8 cellular contexts compared by ENCODE assay signal in genomic region chr7:26201261-26202018, GRCh38. TPM values are rescaled to one million over a fixed set of nuclear protein-coding genes. Genes with fewer than 3 reads are reported as not detected.
DNase-seq lines count a peak whose midpoint lies in the region; ATAC-seq, FAIRE-seq and TF ChIP-seq lines count a peak whose summit lies in the region.

Gene CBX3 (plus strand): TSS chr7:26201745. CDS start chr7:26202999, 1,254 bp downstream.

- ATAC-seq in GM18873 (IDR thresholded peaks at IDR 0.05; ENCODE audit: low FRiP score, unreplicated experiment) (peak; percentile 26), HG03108 (IDR thresholded peaks at IDR 0.05; ENCODE audit: unreplicated experiment) (peak; percentile 44)

- in situ Hi-C loops in ACHN (cut with HindIII; ENCODE audit: low pct_ligation_motif_present, low pct_unique_long_range_greater_than_20kb, low sequenced_read_pairs), result no loop called here

- no peak for TF ChIP-seq POLR2A in breast epithelium (IDR thresholded peaks at IDR 0.05)

- H3K9me3 ChIP-seq in WERI-Rb-1 (ENCODE audit: severe bottlenecking), result no peaks in the 10 kb centered on the region
- H3K9me3 ChIP-seq in breast epithelium, result no peaks in the 10 kb centered on the region
- H3K9me3 ChIP-seq in small intestine (ENCODE audit: control insufficient read depth, low read depth), result no peaks in the 10 kb centered on the region

- WGBS in small intestine, 3 donors, result 4 to 11% (median 6%) methylated on average over 38 to 84 of the region's 84 CpGs

- H3K4me3 ChIP-seq in WERI-Rb-1 (ENCODE audit: low read depth, low read length), result peak within 1 kb of the TSS; percentile 96
- peak within 1 kb of the TSS; percentile 97 to 100 (median 100) for H3K4me3 ChIP-seq in breast epithelium
- H3K4me3 ChIP-seq in small intestine (ENCODE audit: low read depth in 1 of 2, low read length in 2 of 2), result peak within 1 kb of the TSS; percentile 96 to 99

- H3K4me1 ChIP-seq in breast epithelium (peaks cover 5 to 21% of the 10 kb centered on the region in 2 donors), small intestine (ENCODE audit: control insufficient read depth in 2 of 2, insufficient read depth in 1 of 2, low read depth in 1 of 2, low read length in 1 of 2) (peaks cover 0 to 3% of the 10 kb centered on the region in 2 donors)

- H3K27me3 ChIP-seq in WERI-Rb-1 (ENCODE audit: insufficient read depth, low read depth, severe bottlenecking) (no peaks in the 10 kb centered on the region), breast epithelium (no peaks in the 10 kb centered on the region), small intestine (ENCODE audit: control insufficient read depth in 2 of 2, insufficient read depth in 2 of 2, low read length in 2 of 2) (no peaks in the 10 kb centered on the region)

- TF ChIP-seq CTCF in WERI-Rb-1 (IDR thresholded peaks at IDR 0.05; ENCODE audit: low read depth, low read length), result no peak
- TF ChIP-seq CTCF in breast epithelium (IDR thresholded peaks at IDR 0.05), result no peak

- H3K27ac ChIP-seq in WERI-Rb-1, result peak within 1 kb of the TSS; percentile 100
- peak within 1 kb of the TSS; percentile 100 for H3K27ac ChIP-seq in breast epithelium
- peak within 1 kb of the TSS; percentile 99 for H3K27ac ChIP-seq in small intestine (ENCODE audit: low read depth in 1 of 2, low read length in 1 of 2)

- no peak for FAIRE-seq in small intestine (lab: Jason Lieb, UNC)

- intact Hi-C loops in breast epithelium (cut with DNase I; ENCODE audit: low total_unique reads), result loop anchor here (10.0 kb wide), 1 partner anchor 953 kb away; the partner anchor contains the start of genes HOXA3 and HOXA7

- peak; percentile 92 for DNase-seq in ACHN
- DNase-seq in NCI-H2227 (lab: John Stamatoyannopoulos, UW; ENCODE audit: unreplicated experiment), result peak; percentile 95
- DNase-seq in WERI-Rb-1, result peak; percentile 98
- peak; percentile 88 to 90 for DNase-seq in breast epithelium (ENCODE audit: low spot score in 2 of 2)
- DNase-seq in iPS-NIHi11 (ENCODE audit: low spot score), result peak; percentile 88
- peak; percentile 84 for DNase-seq in small intestine

- H3K36me3 ChIP-seq in WERI-Rb-1 (peaks cover 86% of the 10 kb centered on the region), breast epithelium (no peaks in the 10 kb centered on the region), small intestine (ENCODE audit: control insufficient read depth in 2 of 2, insufficient read depth in 2 of 2, low read length in 2 of 2) (peaks cover 3 to 7% of the 10 kb centered on the region in 2 donors)

RNA-seq across cellular contexts. Expression of gene CBX3, which starts in this region (rescaled TPM):
- total RNA-seq in breast epithelium, result 10 to 100 TPM; 88.0 to 98.3 (median 96.0) TPM
- polyA plus RNA-seq in small intestine, result 100 to 1,000 TPM; 145 to 181 (median 177) TPM

Comparison
In these comparisons a context has a peak if more than half of its experiments do, and no peak if none do; other contexts are left out.
1. Peak in every context shown above with its lines: DNase-seq, ATAC-seq, H3K4me3 ChIP-seq and H3K27ac ChIP-seq.